ENCODE assay signal across 8 cellular contexts in genomic region chr6:29016559-29017427, GRCh38. TPM values are rescaled to one million over a fixed set of nuclear protein-coding genes. Genes with fewer than 3 reads are reported as not detected.
DNase-seq lines count a peak whose midpoint lies in the region; ATAC-seq, FAIRE-seq and TF ChIP-seq lines count a peak whose summit lies in the region.

No MANE protein-coding gene starts in this region.

- CTCF ChIA-PET in activated CD8-positive, alpha-beta memory T cell treated with anti-CD3 and anti-CD28 coated beads, Interleukin-2, amount 10 ng/mL, durations not matched to agents 7 days and 5 days (lab: Charles Lee): interaction anchor here (0.7 to 5.2 kb wide), 34 partner anchors 11 to 332 kb away, joined by 3 to 103 read pairs (median 4); partner anchors contain the start of genes TRIM27 and ZNF311
- CTCF ChIA-PET in endothelial cell of umbilical vein (lab: Charles Lee): interaction anchor here (0.7 to 6.6 kb wide), 30 partner anchors 13 to 574 kb away, joined by 3 to 100 read pairs (median 4); partner anchors contain the start of gene TRIM27

- H3K4me3 ChIP-seq in endothelial cell of umbilical vein (replicated peaks in 1 of 3; ENCODE audit: insufficient read depth in 1 of 3, low read depth in 1 of 3, low read length in 3 of 3): peak overlapping the region; percentile 44 to 90 (median 80)

- H3K4me1 Mint-ChIP-seq in activated CD8-positive, alpha-beta memory T cell treated with anti-CD3 and anti-CD28 coated beads, Interleukin-2, amount 10 ng/mL, durations not matched to agents 7 days and 5 days: peaks cover 16% of the 10 kb centered on the region

- H3K9me3 ChIP-seq in endothelial cell of umbilical vein (replicated peaks; ENCODE audit: control insufficient read depth, insufficient read depth, low read length): no peaks in the 10 kb centered on the region

- ATAC-seq in GM19463 (IDR thresholded peaks at IDR 0.05; ENCODE audit: unreplicated experiment): peak; percentile 68
- ATAC-seq in activated CD8-positive, alpha-beta memory T cell treated with anti-CD3 and anti-CD28 coated beads, Interleukin-2, amount 10 ng/mL, durations not matched to agents 7 days and 5 days: peak; percentile 89

- intact Hi-C loops in endothelial cell of umbilical vein (cut with micrococcal nuclease): loop anchor here (1.0 to 5.0 kb wide), 10 partner anchors 34 to 612 kb away; partner anchors contain the start of gene OR2H2

- no peaks in the 10 kb centered on the region for H4K20me1 ChIP-seq in endothelial cell of umbilical vein (replicated peaks; ENCODE audit: control insufficient read depth, extremely low read depth, insufficient read depth, low read length)

- peaks cover 2 to 3% of the 10 kb centered on the region in 2 experiments for H3K27me3 ChIP-seq in endothelial cell of umbilical vein (ENCODE audit: control insufficient read depth in 2 of 2, insufficient read depth in 2 of 2, low read length in 2 of 2)

- H3K9me3 Mint-ChIP-seq in activated CD8-positive, alpha-beta memory T cell treated with anti-CD3 and anti-CD28 coated beads, Interleukin-2, amount 10 ng/mL, durations not matched to agents 7 days and 5 days (ENCODE audit: low read depth): peaks cover 2% of the 10 kb centered on the region

- H3K27me3 Mint-ChIP-seq in activated CD8-positive, alpha-beta memory T cell treated with anti-CD3 and anti-CD28 coated beads, Interleukin-2, amount 10 ng/mL, durations not matched to agents 7 days and 5 days: peaks cover 36% of the 10 kb centered on the region

- H3K4me2 ChIP-seq in endothelial cell of umbilical vein (ENCODE audit: insufficient read depth, low read length): peak overlapping the region; percentile 99

- H3K9me1 ChIP-seq in endothelial cell of umbilical vein (replicated peaks; ENCODE audit: control insufficient read depth, extremely low read depth, insufficient read depth, low read length): no peaks in the 10 kb centered on the region

- dilution Hi-C loops in endothelial cell of umbilical vein (cut with MboI; ENCODE audit: extremely low pct_ligation_motif_present, low sequenced_read_pairs): no loop called here

- BruUV-seq in endothelial cell of umbilical vein (replicated peaks; lab: Mats Ljungman, UMichigan): no TSS peak

- H2AFZ ChIP-seq in endothelial cell of umbilical vein (ENCODE audit: low read depth, low read length): peak overlapping the region; percentile 100

- peaks cover 2% of the 10 kb centered on the region for H3K36me3 Mint-ChIP-seq in activated CD8-positive, alpha-beta memory T cell treated with anti-CD3 and anti-CD28 coated beads, Interleukin-2, amount 10 ng/mL, durations not matched to agents 7 days and 5 days

- H3K4me3 Mint-ChIP-seq in activated CD8-positive, alpha-beta memory T cell treated with anti-CD3 and anti-CD28 coated beads, Interleukin-2, amount 10 ng/mL, durations not matched to agents 7 days and 5 days: peak overlapping the region; percentile 82

- H3K79me2 ChIP-seq in endothelial cell of umbilical vein (ENCODE audit: control insufficient read depth, insufficient read depth, low read length): no peaks in the 10 kb centered on the region

- DNase-seq in CMK (ENCODE audit: low read depth): peak; percentile 75
- peak; percentile 46 for DNase-seq in HPDE6-E6E7 (ENCODE audit: extremely low spot score)
- DNase-seq in NOMO-1 (lab: John Stamatoyannopoulos, UW; ENCODE audit: unreplicated experiment in 2 of 2): peak; percentile 82 to 85
- peak; percentile 90 for DNase-seq in activated CD8-positive, alpha-beta memory T cell treated with anti-CD3 and anti-CD28 coated beads, Interleukin-2, amount 10 ng/mL, durations not matched to agents 7 days and 5 days
- peak; percentile 86 for DNase-seq in endothelial cell of umbilical vein (ENCODE audit: low read depth, low spot score)
- DNase-seq in midbrain (lab: John Stamatoyannopoulos, UW): peak; percentile 74
- DNase-seq in stimulated activated CD8-positive, alpha-beta memory T cell treated with anti-CD3 and anti-CD28 coated beads, Interleukin-15, amount 100 ng/mL, for 4 hours (ENCODE audit: low read depth in 2 of 2): peak; percentile 54 to 72

- H3K9ac ChIP-seq in endothelial cell of umbilical vein (replicated peaks; ENCODE audit: extremely low read depth, insufficient read depth, low read length): peak overlapping the region; percentile 41

- POLR2A ChIA-PET in endothelial cell of umbilical vein (lab: Charles Lee): no interaction called here

- H3K36me3 ChIP-seq in endothelial cell of umbilical vein (ENCODE audit: control insufficient read depth in 2 of 2, extremely low read depth in 1 of 2, insufficient read depth in 2 of 2, low read length in 2 of 2): no peaks in the 10 kb centered on the region

- H3K27ac Mint-ChIP-seq in activated CD8-positive, alpha-beta memory T cell treated with anti-CD3 and anti-CD28 coated beads, Interleukin-2, amount 10 ng/mL, durations not matched to agents 7 days and 5 days: peak overlapping the region; percentile 92

- no peak for TF ChIP-seq POLR2A in endothelial cell of umbilical vein (IDR thresholded peaks at IDR 0.05; ENCODE audit: low read depth, low read length)

- H3K27ac ChIP-seq in endothelial cell of umbilical vein (ENCODE audit: insufficient read depth, low read depth, low read length): no peak overlapping the region

- peak; percentile 82 for FAIRE-seq in endothelial cell of umbilical vein (lab: Jason Lieb, UNC)

- H3K4me1 ChIP-seq in endothelial cell of umbilical vein (ENCODE audit: control insufficient read depth, extremely low read depth, insufficient read depth, low read length): peaks cover 9% of the 10 kb centered on the region

- peak; percentile 72 to 78 for TF ChIP-seq CTCF in endothelial cell of umbilical vein (IDR thresholded peaks at IDR 0.05; ENCODE audit: extremely low read depth in 1 of 2, insufficient read depth in 1 of 2, low read depth in 1 of 2, low read length in 2 of 2)

TF ChIP-seq in endothelial cell of umbilical vein, 7 proteins besides CTCF, POLR2A, EP300 and RAD21:
- no peak for TF ChIP-seq GATA2 (IDR thresholded peaks at IDR 0.05; ENCODE audit: insufficient read depth, insufficient read length, low read depth, low read length)
- TF ChIP-seq EZH2 (IDR thresholded peaks at IDR 0.05; ENCODE audit: borderline replicate concordance, low read depth, low read length, severe bottlenecking): no peak
- TF ChIP-seq JUN (IDR thresholded peaks at IDR 0.05; ENCODE audit: borderline replicate concordance, insufficient read depth, insufficient read length, low read depth): no peak
- TF ChIP-seq POLR2AphosphoS5 (IDR thresholded peaks at IDR 0.05; ENCODE audit: insufficient read depth, low read depth, low read length): no peak
- TF ChIP-seq FOS (IDR thresholded peaks at IDR 0.05; ENCODE audit: borderline replicate concordance, insufficient read depth, low read length): no peak
- TF ChIP-seq MYC (IDR thresholded peaks at IDR 0.05; ENCODE audit: low read depth, low read length): no peak
- TF ChIP-seq MAX (IDR thresholded peaks at IDR 0.05; ENCODE audit: insufficient read depth, insufficient read length): no peak

RNA-seq across cellular contexts. Expression of gene ZNF311, which starts 11.7 kb away (rescaled TPM):
- total RNA-seq in activated CD8-positive, alpha-beta memory T cell treated with anti-CD3 and anti-CD28 coated beads, Interleukin-2, amount 10 ng/mL, durations not matched to agents 7 days and 5 days: under 1 TPM; 0.26 to 0.40 TPM
- total RNA-seq in endothelial cell of umbilical vein: 0.35 and 0.55 TPM in 2 replicates
- 0.26 and 0.33 TPM in 2 replicates for polyA plus RNA-seq in endothelial cell of umbilical vein
- 0.31 and 0.38 TPM in 2 replicates for polyA plus RNA-seq in endothelial cell of umbilical vein (2011; cell fraction: cytosol; rRNA removed)
- polyA plus RNA-seq in endothelial cell of umbilical vein (2011; cell fraction: nucleus; rRNA removed): 1.3 TPM in 2 replicates
- 0.50 and 0.95 TPM in 2 replicates for polyA plus RNA-seq in endothelial cell of umbilical vein (2012)
- 0.30 and 0.44 TPM in 2 replicates for polyA minus RNA-seq in endothelial cell of umbilical vein
- polyA minus RNA-seq in endothelial cell of umbilical vein (2011; cell fraction: cytosol; rRNA and poly(A)+ RNA removed): 0.82 TPM
- 0.24 and 0.29 TPM in 2 replicates for polyA minus RNA-seq in endothelial cell of umbilical vein (2011; cell fraction: nucleus; rRNA and poly(A)+ RNA removed)

RNA-seq across cellular contexts. Expression of gene OR2W1, which starts 28.2 kb away (rescaled TPM):
- total RNA-seq in activated CD8-positive, alpha-beta memory T cell treated with anti-CD3 and anti-CD28 coated beads, Interleukin-2, amount 10 ng/mL, durations not matched to agents 7 days and 5 days: not detected
- not detected in 2 replicates for total RNA-seq in endothelial cell of umbilical vein
- polyA plus RNA-seq in endothelial cell of umbilical vein: not detected in 2 replicates
- polyA plus RNA-seq in endothelial cell of umbilical vein (2011; cell fraction: cytosol; rRNA removed): not detected in 2 replicates
- not detected in 2 replicates for polyA plus RNA-seq in endothelial cell of umbilical vein (2011; cell fraction: nucleus; rRNA removed)
- polyA plus RNA-seq in endothelial cell of umbilical vein (2012): not detected in 2 replicates
- polyA minus RNA-seq in endothelial cell of umbilical vein: not detected in 2 replicates
- not detected for polyA minus RNA-seq in endothelial cell of umbilical vein (2011; cell fraction: cytosol; rRNA and poly(A)+ RNA removed)
- polyA minus RNA-seq in endothelial cell of umbilical vein (2011; cell fraction: nucleus; rRNA and poly(A)+ RNA removed): not detected in 2 replicates
